ENCODE assay signal across 18 cellular contexts in genomic region chr11:130634186-130634585, GRCh38.
DNase-seq lines count a peak whose midpoint lies in the region; ATAC-seq, FAIRE-seq and TF ChIP-seq lines count a peak whose summit lies in the region.
"Had no signal": no experiment of that assay in that cellular context is flagged by ENCODE, and none has a peak within 500 bp of the region (broad histone marks: within the 10 kb centered on the region; RNA-seq: fewer than 3 reads in every experiment).

No MANE protein-coding gene starts in this region.

- 0 out of 2 replicates have a peak overlapping the region, but pooled peaks have one; percentile 12 for H3K56ac ChIP-seq in IMR-90 (ENCODE audit: extremely low read depth, insufficient read depth, low read length)

- H4K8ac ChIP-seq in IMR-90 (ENCODE audit: low read depth in 2 of 2, low read length in 2 of 2) (peak overlapping the region in 1 of 2 experiments; percentile 34; a peak in 2 of 4 replicates), mesenchymal stem cell (ENCODE audit: low read length) (no peak overlapping the region)

- peaks cover 4% of the 10 kb centered on the region for H3K9me3 Mint-ChIP-seq in activated CD4-positive, alpha-beta T cell treated with anti-CD3 and anti-CD28 coated beads, Interleukin-2, amount 10 ng/mL, durations not matched to agents 24 days and 14 days
- H3K9me3 Mint-ChIP-seq in astrocyte (ENCODE audit: unreplicated experiment): no peaks in the 10 kb centered on the region
- H3K9me3 Mint-ChIP-seq: GM23338 had no signal

- peaks cover 45% of the 10 kb centered on the region for H3K4me1 Mint-ChIP-seq in activated CD4-positive, alpha-beta T cell treated with anti-CD3 and anti-CD28 coated beads, Interleukin-2, amount 10 ng/mL, durations not matched to agents 24 days and 14 days
- peaks cover 42% of the 10 kb centered on the region for H3K4me1 Mint-ChIP-seq in astrocyte (ENCODE audit: low read depth, unreplicated experiment)

- no peak overlapping the region for H3K4me2 ChIP-seq in IMR-90 (ENCODE audit: low read depth, low read length)
- H3K4me2 ChIP-seq in astrocyte (ENCODE audit: low read length): peak overlapping the region; percentile 58
- no peak overlapping the region for H3K4me2 ChIP-seq in mesenchymal stem cell (ENCODE audit: low read length, poor library complexity, severe bottlenecking)
- H3K4me2 ChIP-seq: GM23338 had no signal

- H3K9ac ChIP-seq in IMR-90 (ENCODE audit: low read depth, low read length): no peak overlapping the region
- no peak overlapping the region for H3K9ac ChIP-seq in astrocyte (ENCODE audit: low read length)
- H3K9ac ChIP-seq in mesenchymal stem cell (ENCODE audit: low read length): no peak overlapping the region

- in situ Hi-C loops in IMR-90 (cut with MboI; ENCODE audit: low sequenced_read_pairs): no loop called here

- no peak for TF ChIP-seq RAD21 in IMR-90 (IDR thresholded peaks at IDR 0.05; ENCODE audit: low read length)

- H3K27me3 Mint-ChIP-seq in activated CD4-positive, alpha-beta T cell treated with anti-CD3 and anti-CD28 coated beads, Interleukin-2, amount 10 ng/mL, durations not matched to agents 24 days and 14 days: no peaks in the 10 kb centered on the region
- H3K27me3 Mint-ChIP-seq in astrocyte (ENCODE audit: low read depth, unreplicated experiment): no peaks in the 10 kb centered on the region

- CTCF ChIA-PET in IMR-90 (lab: Yijun Ruan, JAX): no interaction called here

- no peaks in the 10 kb centered on the region for H4K20me1 ChIP-seq in IMR-90 (ENCODE audit: insufficient read depth, low read length)
- H4K20me1 ChIP-seq in astrocyte (ENCODE audit: insufficient read depth, low read length): no peaks in the 10 kb centered on the region

- H3K9me1 ChIP-seq in IMR-90 (ENCODE audit: insufficient read depth, low read length): peaks cover 32% of the 10 kb centered on the region

- no peaks in the 10 kb centered on the region for H3K79me2 ChIP-seq in astrocyte (ENCODE audit: insufficient read depth, low read length)

- H3K27ac ChIP-seq in IMR-90 (ENCODE audit: insufficient read depth, low read length) (peak overlapping the region; percentile 16; the same call in 1 of the 2 replicates), astrocyte (ENCODE audit: low read depth, low read length) (peak overlapping the region; percentile 62), mesenchymal stem cell (ENCODE audit: low read length, poor library complexity, severe bottlenecking) (peak overlapping the region; percentile 87)

- H2AFZ ChIP-seq in IMR-90 (replicated peaks; ENCODE audit: low read length, poor library complexity) (peak overlapping the region; percentile 11), astrocyte (ENCODE audit: low read depth, low read length) (no peak overlapping the region), mesenchymal stem cell (ENCODE audit: low read depth, low read length) (no peak overlapping the region)

- peak overlapping the region; percentile 81 for H3K27ac Mint-ChIP-seq in activated CD4-positive, alpha-beta T cell treated with anti-CD3 and anti-CD28 coated beads, Interleukin-2, amount 10 ng/mL, durations not matched to agents 24 days and 14 days
- H3K27ac Mint-ChIP-seq in astrocyte (ENCODE audit: unreplicated experiment): peak overlapping the region; percentile 35
- H3K27ac Mint-ChIP-seq: GM23338 had no signal

- peak overlapping the region; percentile 12 for H2AK9ac ChIP-seq in IMR-90 (replicated peaks; ENCODE audit: low read depth, low read length, poor library complexity)

- H3K4ac ChIP-seq in IMR-90 (ENCODE audit: low read depth, low read length) (peak overlapping the region; percentile 71), mesenchymal stem cell (ENCODE audit: low read depth in 1 of 2, low read length in 2 of 2) (peak overlapping the region; percentile 2 to 10)

- H2BK120ac ChIP-seq in IMR-90 (ENCODE audit: low read depth, low read length) (peak overlapping the region; percentile 92), mesenchymal stem cell (ENCODE audit: low read depth, low read length) (no peak overlapping the region)

- FAIRE-seq in astrocyte (lab: Jason Lieb, UNC): no peak
- FAIRE-seq: RCC 7860 had no signal

- H3K36me3 ChIP-seq in IMR-90 (ENCODE audit: control insufficient read depth, insufficient read depth, low read length) (no peaks in the 10 kb centered on the region), astrocyte (ENCODE audit: insufficient read depth, low read length) (no peaks in the 10 kb centered on the region), mesenchymal stem cell (ENCODE audit: control insufficient read depth in 1 of 2, insufficient read depth in 2 of 2, low read depth in 1 of 2, low read length in 2 of 2) (no peaks in the 10 kb centered on the region)

- H4K91ac ChIP-seq in IMR-90 (ENCODE audit: insufficient read depth, low read depth, low read length) (peak overlapping the region; percentile 33), mesenchymal stem cell (ENCODE audit: low read length) (peak overlapping the region; percentile 8)

- H3K4me3 ChIP-seq in IMR-90 (ENCODE audit: insufficient read depth, low read depth, low read length): no peak overlapping the region
- no peak overlapping the region for H3K4me3 ChIP-seq in astrocyte (ENCODE audit: insufficient read depth, low read depth, low read length)
- no peak overlapping the region for H3K4me3 ChIP-seq in mesenchymal stem cell (ENCODE audit: insufficient read depth in 1 of 2, low read depth in 1 of 2, low read length in 2 of 2)
- H3K4me3 ChIP-seq: GM23338 had no signal

- no peak for DNase-seq in activated CD4-positive, alpha-beta T cell treated with anti-CD3 and anti-CD28 coated beads, Interleukin-2, amount 10 ng/mL, durations not matched to agents 24 days and 14 days
- no peak for DNase-seq in activated CD4-positive, alpha-beta T cell treated with anti-CD3 and anti-CD28 coated beads, Interleukin-2, amount 50 U/mL, for 1 hour
- DNase-seq in IMR-90: no peak
- DNase-seq in astrocyte (ENCODE audit: low read depth): no peak
- no peak for DNase-seq in mesenchymal stem cell
- DNase-seq in dedifferentiated amniotic fluid mesenchymal stem cell (ENCODE audit: extremely low spot score): no peak
- no peak for DNase-seq in medulla oblongata (ENCODE audit: extremely low spot score)
- DNase-seq: DMS79 treated with DMSO at 0.1 percent for 48 hours, KBM-7, NCI-H1436 treated with DMSO at 0.1 percent for 48 hours, NCI-H2029 treated with DMSO at 0.1 percent for 48 hours, NCI-H2171 treated with DMSO at 0.1 percent for 48 hours, NCI-H446 treated with DMSO at 0.1 percent for 48 hours, SHP77 treated with DMSO at 0.1 percent for 48 hours had no signal

- H3K4me1 ChIP-seq in IMR-90 (ENCODE audit: control insufficient read depth, insufficient read depth, low read length) (peaks cover 35% of the 10 kb centered on the region), astrocyte (ENCODE audit: insufficient read depth, low read length) (peaks cover 61% of the 10 kb centered on the region), mesenchymal stem cell (ENCODE audit: control insufficient read depth, insufficient read depth, low read depth, low read length) (peaks cover 27% of the 10 kb centered on the region)

- H3K14ac ChIP-seq in IMR-90 (replicated peaks; ENCODE audit: low read depth, low read length) (peak overlapping the region; percentile 51; the same call in 1 of the 2 replicates), mesenchymal stem cell (ENCODE audit: low read length in 2 of 2) (no peak overlapping the region)

- H4K5ac ChIP-seq in IMR-90 (ENCODE audit: low read depth, low read length): peak overlapping the region; percentile 56

- intact Hi-C loops in activated CD4-positive, alpha-beta T cell treated with anti-CD3 and anti-CD28 coated beads, Interleukin-2, amount 10 ng/mL, durations not matched to agents 24 days and 14 days (cut with micrococcal nuclease): loop anchor here (5.0 kb wide), 1 partner anchor 197 kb away; no protein-coding TSS in a partner anchor
- intact Hi-C loops in IMR-90 (cut with micrococcal nuclease): no loop called here

- TF ChIP-seq POLR2A in IMR-90 (IDR thresholded peaks at IDR 0.05; ENCODE audit: low read depth, low read length): no peak

- peak overlapping the region; percentile 72 for H2AK5ac ChIP-seq in IMR-90 (ENCODE audit: low read depth, low read length)
- peak overlapping the region; percentile 66 for H2AK5ac ChIP-seq in mesenchymal stem cell (ENCODE audit: low read length, severe bottlenecking)

- no peaks in the 10 kb centered on the region for H3K79me1 ChIP-seq in IMR-90 (ENCODE audit: low read depth in 1 of 2, low read length in 2 of 2)
- H3K79me1 ChIP-seq in mesenchymal stem cell (replicated peaks; ENCODE audit: low read length, poor library complexity, severe bottlenecking): no peaks in the 10 kb centered on the region

- dilution Hi-C loops in IMR-90 (cut with HindIII; ENCODE audit: low sequenced_read_pairs, unreplicated experiment): no loop called here

- peak overlapping the region; percentile 38 for H3K18ac ChIP-seq in IMR-90 (ENCODE audit: low read depth, low read length)
- peak overlapping the region in 1 of 2 experiments; percentile 75 for H3K18ac ChIP-seq in mesenchymal stem cell (ENCODE audit: low read depth in 1 of 2, low read length in 2 of 2)

- no peak for TF ChIP-seq CTCF in IMR-90 (conservative IDR thresholded peaks at IDR 0.05; ENCODE audit: low read depth, low read length)
- no peak for TF ChIP-seq CTCF in astrocyte (IDR thresholded peaks at IDR 0.05; ENCODE audit: insufficient read depth, low read depth, low read length)

- H3K9me3 ChIP-seq in IMR-90 (ENCODE audit: control insufficient read depth, insufficient read depth, low read length) (no peaks in the 10 kb centered on the region), astrocyte (ENCODE audit: insufficient read depth, low read depth, low read length) (no peaks in the 10 kb centered on the region), mesenchymal stem cell (ENCODE audit: control insufficient read depth, low read length) (no peaks in the 10 kb centered on the region)

- peak overlapping the region; percentile 58 for H2BK20ac ChIP-seq in IMR-90 (ENCODE audit: low read depth, low read length)

- no TSS peak for BruUV-seq in IMR-90 (replicated peaks; lab: Mats Ljungman, UMichigan)

- H3K27me3 ChIP-seq in IMR-90 (ENCODE audit: control insufficient read depth, insufficient read depth, low read length) (no peaks in the 10 kb centered on the region), astrocyte (ENCODE audit: insufficient read depth, low read length) (no peaks in the 10 kb centered on the region), mesenchymal stem cell (ENCODE audit: control insufficient read depth in 1 of 2, insufficient read depth in 1 of 2, low read length in 2 of 2) (no peaks in the 10 kb centered on the region)

- H2BK12ac ChIP-seq in mesenchymal stem cell (ENCODE audit: low read length in 2 of 2): peak overlapping the region in 1 of 2 experiments; percentile 57

- no peak overlapping the region for H2BK5ac ChIP-seq in IMR-90 (ENCODE audit: low read depth, low read length, poor library complexity, severe bottlenecking)
- peak overlapping the region; percentile 4 for H2BK5ac ChIP-seq in mesenchymal stem cell (ENCODE audit: low read depth, low read length, poor library complexity, severe bottlenecking)

- no peaks in the 10 kb centered on the region for H3K36me3 Mint-ChIP-seq in activated CD4-positive, alpha-beta T cell treated with anti-CD3 and anti-CD28 coated beads, Interleukin-2, amount 10 ng/mL, durations not matched to agents 24 days and 14 days (ENCODE audit: low read depth)
- peaks cover 2% of the 10 kb centered on the region for H3K36me3 Mint-ChIP-seq in astrocyte (ENCODE audit: low read depth, unreplicated experiment)

- POLR2A ChIA-PET in IMR-90 (lab: Charles Lee; ENCODE audit: unreplicated experiment): no interaction called here

- H3K23ac ChIP-seq in IMR-90 (ENCODE audit: low read depth, low read length): no peak overlapping the region
- no peak overlapping the region for H3K23ac ChIP-seq in mesenchymal stem cell (ENCODE audit: low read length in 2 of 2)

- H2BK15ac ChIP-seq in IMR-90 (ENCODE audit: low read depth, low read length): peak overlapping the region; percentile 45; the same call in 1 of the 3 replicates
- H2BK15ac ChIP-seq in mesenchymal stem cell (ENCODE audit: low read depth, poor library complexity, severe bottlenecking): no peak overlapping the region

- ATAC-seq in IMR-90 (ENCODE audit: low read depth) (no peak), HG02885 (IDR thresholded peaks at IDR 0.05; ENCODE audit: poor library complexity, unreplicated experiment) (no peak)
- ATAC-seq: HCT116 had no signal

- no peak overlapping the region for H3K4me3 Mint-ChIP-seq in activated CD4-positive, alpha-beta T cell treated with anti-CD3 and anti-CD28 coated beads, Interleukin-2, amount 10 ng/mL, durations not matched to agents 24 days and 14 days
- no peak overlapping the region for H3K4me3 Mint-ChIP-seq in astrocyte (ENCODE audit: unreplicated experiment)
- H3K4me3 Mint-ChIP-seq: GM23338 had no signal

- WGBS in IMR-90 (ENCODE audit: extremely low coverage in 2 of 2, insufficient read length in 1 of 2), 2 experiments: no CpG with 5 or more reads among the region's 4 CpGs
- 100% methylated on average over 3 of the region's 4 CpGs for whole genome bisulfite sequencing in mesenchymal stem cell

Comparison
In these comparisons a context has a peak if more than half of its experiments do, and no peak if none do; other contexts are left out.
1. H3K27ac ChIP-seq: peak in every context shown above with its lines; median percentile 87 in mesenchymal stem cell; 62 in astrocyte; 16 in IMR-90.